Comparison of ENCODE assay signal across 22 cellular contexts in the genomic region with DNA sequence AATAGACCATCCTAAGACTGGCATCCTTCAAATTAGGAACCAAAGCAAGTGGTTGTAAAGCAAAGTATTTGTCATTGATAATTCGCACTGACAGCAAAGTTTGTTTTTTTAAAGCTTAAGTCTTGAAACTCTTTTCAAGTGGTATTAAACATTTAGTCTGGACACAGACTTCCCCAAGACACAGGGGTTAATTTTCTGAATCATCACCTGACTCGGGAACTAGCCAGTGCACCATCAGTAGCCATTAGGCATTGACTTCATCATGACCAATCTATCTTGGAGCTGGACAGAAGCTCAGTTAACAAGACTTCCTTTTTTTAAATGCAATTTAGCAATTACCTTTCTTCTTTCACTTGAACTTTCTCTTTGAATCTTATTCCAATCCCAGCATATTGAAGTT.
DNase-seq lines count a peak whose midpoint lies in the region; ATAC-seq, FAIRE-seq and TF ChIP-seq lines count a peak whose summit lies in the region.
"Had no signal": no experiment of that assay in that cellular context is flagged by ENCODE, and none has a peak within 500 bp of the region (broad histone marks: within the 10 kb centered on the region; RNA-seq: fewer than 3 reads in every experiment).

No MANE protein-coding gene starts in this region.

- H3K4me3 ChIP-seq in GM23248 = no peak overlapping the region
- H3K4me3 ChIP-seq in fibroblast of mammary gland (ENCODE audit: control insufficient read depth, low read depth, low read length) = no peak overlapping the region
- no peak overlapping the region for H3K4me3 ChIP-seq in skeletal muscle tissue (ENCODE audit: low read length in 3 of 3)
- H3K4me3 ChIP-seq: GM23338 had no signal

- H3K4me1 ChIP-seq in GM23248 (ENCODE audit: insufficient read depth) = peaks cover 66% of the 10 kb centered on the region
- peaks cover 3 to 33% (median 9%) of the 10 kb centered on the region in 3 donors for H3K4me1 ChIP-seq in skeletal muscle tissue (ENCODE audit: control insufficient read depth in 3 of 3, insufficient read depth in 3 of 3, low read length in 3 of 3)

- WGBS in GM23248 (ENCODE audit: low coverage in 1 of 2, low lambda C conversion rate in 2 of 2, missing lambda C conversion rate in 2 of 2), 2 experiments = 53 to 54% methylated on average over 2 of the region's 2 CpGs

- no peaks in the 10 kb centered on the region for H3K9me3 ChIP-seq in GM23248 (ENCODE audit: low read depth)
- peaks cover 0 to 4% (median 0%) of the 10 kb centered on the region in 3 donors for H3K9me3 ChIP-seq in skeletal muscle tissue (ENCODE audit: control insufficient read depth in 3 of 3, low read length in 3 of 3)

- no peaks in the 10 kb centered on the region for H3K4me1 Mint-ChIP-seq in T-helper 2 cell treated with Interferon-gamma antibody and Interleukin-4, amounts not matched to agents 5 μg/mL and 100 μg/mL, for 36 hours (ENCODE audit: low read depth)
- H3K4me1 Mint-ChIP-seq: activated CD4-positive, alpha-beta memory T cell treated with anti-CD3 and anti-CD28 coated beads, Interleukin-2, amount 10 ng/mL, durations not matched to agents 7 days and 5 days; GM23338; neural crest cell had no signal

- FAIRE-seq in RCC 7860 (lab: Jason Lieb, UNC) = no peak
- FAIRE-seq: colon had no signal

- H3K79me2 ChIP-seq in GM23248 (ENCODE audit: insufficient read depth) = no peaks in the 10 kb centered on the region

- H3K9ac ChIP-seq in GM23248 (no peak overlapping the region), skeletal muscle tissue (ENCODE audit: low read depth in 1 of 3, low read length in 3 of 3) (no peak overlapping the region)

- no peak for TF ChIP-seq CTCF in fibroblast of mammary gland (conservative IDR thresholded peaks at IDR 0.05; ENCODE audit: control insufficient read depth, insufficient read depth, low read depth, low read length)

- H2AFZ ChIP-seq in GM23248 = no peak overlapping the region
- H2AFZ ChIP-seq: GM23338 had no signal

- H3K27ac Mint-ChIP-seq in T-helper 2 cell treated with Interferon-gamma antibody and Interleukin-4, amounts not matched to agents 5 μg/mL and 100 μg/mL, for 36 hours = no peak overlapping the region
- H3K27ac Mint-ChIP-seq: activated CD4-positive, alpha-beta memory T cell treated with anti-CD3 and anti-CD28 coated beads, Interleukin-2, amount 10 ng/mL, durations not matched to agents 7 days and 5 days; B cell; GM23338 had no signal

- H3K27me3 ChIP-seq in GM23248 (replicated peaks; ENCODE audit: insufficient read depth) (no peaks in the 10 kb centered on the region), skeletal muscle tissue (ENCODE audit: control insufficient read depth in 3 of 3, insufficient read depth in 3 of 3, low read length in 3 of 3) (peaks cover 0 to 3% (median 0%) of the 10 kb centered on the region in 3 donors)

- H3K36me3 Mint-ChIP-seq in T-helper 2 cell treated with Interferon-gamma antibody and Interleukin-4, amounts not matched to agents 5 μg/mL and 100 μg/mL, for 36 hours (ENCODE audit: low read depth) = no peaks in the 10 kb centered on the region

- in situ Hi-C loops in GM23248 (cut with MboI) = no loop called here

- peaks cover 5% of the 10 kb centered on the region for H3K9me3 Mint-ChIP-seq in T-helper 2 cell treated with Interferon-gamma antibody and Interleukin-4, amounts not matched to agents 5 μg/mL and 100 μg/mL, for 36 hours
- H3K9me3 Mint-ChIP-seq: GM23338, neural crest cell had no signal

- H3K4me2 ChIP-seq in GM23248 (ENCODE audit: unreplicated experiment) = peak overlapping the region; percentile 57
- H3K4me2 ChIP-seq: GM23338 had no signal

- H3K36me3 ChIP-seq in GM23248 (ENCODE audit: low read depth) (no peaks in the 10 kb centered on the region), skeletal muscle tissue (ENCODE audit: control insufficient read depth in 3 of 3, insufficient read depth in 3 of 3, low read length in 3 of 3) (no peaks in the 10 kb centered on the region)

- peaks cover 49% of the 10 kb centered on the region for H3F3A ChIP-seq in GM23248 (ENCODE audit: insufficient read depth)

- no peaks in the 10 kb centered on the region for H3K9me2 ChIP-seq in GM23248 (ENCODE audit: insufficient read depth)

- H3K27ac ChIP-seq in GM23248 (peak overlapping the region; percentile 91), skeletal muscle tissue (ENCODE audit: low read depth, low read length) (peak overlapping the region; percentile 67)

- ATAC-seq in HG02623 (IDR thresholded peaks at IDR 0.05; ENCODE audit: unreplicated experiment) = no peak
- ATAC-seq: GM23338 had no signal

- H3K4me3 Mint-ChIP-seq in T-helper 2 cell treated with Interferon-gamma antibody and Interleukin-4, amounts not matched to agents 5 μg/mL and 100 μg/mL, for 36 hours = no peak overlapping the region
- H3K4me3 Mint-ChIP-seq: activated CD4-positive, alpha-beta memory T cell treated with anti-CD3 and anti-CD28 coated beads, Interleukin-2, amount 10 ng/mL, durations not matched to agents 7 days and 5 days; B cell; GM23338; neural crest cell had no signal

- peaks cover 7% of the 10 kb centered on the region for H3K27me3 Mint-ChIP-seq in T-helper 2 cell treated with Interferon-gamma antibody and Interleukin-4, amounts not matched to agents 5 μg/mL and 100 μg/mL, for 36 hours (ENCODE audit: low read depth)
- H3K27me3 Mint-ChIP-seq: B cell had no signal

- H4K20me1 ChIP-seq in GM23248 (ENCODE audit: insufficient read depth) = no peaks in the 10 kb centered on the region

- DNase-seq in GM23248 (peak; percentile 41), RCC 7860 (ENCODE audit: low spot score) (peak; percentile 41), fibroblast of mammary gland (ENCODE audit: low read depth) (peak; percentile 55)
- DNase-seq in effector CD4-positive, alpha-beta T cell = no peak
- DNase-seq in T-helper 2 cell treated with Interferon-gamma antibody and Interleukin-4, amounts not matched to agents 5 μg/mL and 100 μg/mL, for 36 hours (ENCODE audit: low spot score) = no peak
- DNase-seq: activated CD4-positive, alpha-beta memory T cell treated with anti-CD3 and anti-CD28 coated beads, Interleukin-2, amount 10 ng/mL, durations not matched to agents 7 days and 5 days; activated naive CD4-positive, alpha-beta T cell; anterior cingulate cortex; COR-L47; DND-41; hypothalamus; NCI-H2107; NCI-H524 treated with DMSO at 0.1 percent for 48 hours; SHP77; stimulated activated naive CD4-positive, alpha-beta T cell treated with Interleukin-2 at 50 U/mL for 16 hours; T-helper 2 cell had no signal

Comparison
In these comparisons a context has a peak if more than half of its experiments do, and no peak if none do; other contexts are left out.
1. DNase-seq: peak in GM23248 (single experiment), RCC 7860 (single experiment) and fibroblast of mammary gland (single experiment); none in effector CD4-positive, alpha-beta T cell (single experiment) and T-helper 2 cell treated with Interferon-gamma antibody and Interleukin-4, amounts not matched to agents 5 μg/mL and 100 μg/mL, for 36 hours (single experiment).